3 cellular contexts compared by ENCODE assay signal in genomic region chr14:22723814-22724213, GRCh38.
TF ChIP-seq lines count a peak whose summit lies in the region.

No MANE protein-coding gene starts in this region.

TF ChIP-seq in HepG2, 621 proteins besides CTCF, POLR2A, EP300 and RAD21:
- TF ChIP-seq NR2F2 (IDR thresholded peaks at IDR 0.05; ENCODE audit: borderline replicate concordance, low read depth) (no peak), MEF2D (CRISPR knock-in tag; IDR thresholded peaks at IDR 0.05) (no peak), CCAR2 (optimal IDR thresholded peaks at IDR 0.05; ENCODE audit: low read depth, low read length) (no peak), SRSF1 (optimal IDR thresholded peaks at IDR 0.05; ENCODE audit: low read depth, low read length) (no peak), REST (IDR thresholded peaks at IDR 0.05; ENCODE audit: borderline replicate concordance in 1 of 2, low read depth in 1 of 2, low read length in 2 of 2) (peak in 1 of 2 experiments; percentile 87; a peak in 3 of 4 replicates), KAT7 (CRISPR knock-in tag; IDR thresholded peaks at IDR 0.05; ENCODE audit: borderline replicate concordance) (no peak), PLRG1 (conservative IDR thresholded peaks at IDR 0.05) (no peak), ZNF687 (CRISPR knock-in tag; IDR thresholded peaks at IDR 0.05) (no peak), JDP2 (CRISPR knock-in tag; IDR thresholded peaks at IDR 0.05; ENCODE audit: borderline replicate concordance) (no peak), MIER2 (CRISPR knock-in tag; IDR thresholded peaks at IDR 0.05) (0 out of 2 replicates have a peak, but pooled peaks have one; percentile 44)

TF ChIP-seq in HEK293, 187 proteins besides CTCF, POLR2A, EP300 and RAD21:
- TF ChIP-seq REST (tag by site-specific recombination; IDR thresholded peaks at IDR 0.05), result peak; percentile 81
- TF ChIP-seq ZNF398 (tag by site-specific recombination; IDR thresholded peaks at IDR 0.05), result no peak
- TF ChIP-seq ZNF211 (tag by site-specific recombination; IDR thresholded peaks at IDR 0.05; ENCODE audit: low read depth), result no peak
- no peak for TF ChIP-seq HOXD13 (CRISPR knock-in tag; IDR thresholded peaks at IDR 0.05; ENCODE audit: borderline replicate concordance)
- TF ChIP-seq ZNF274 (IDR thresholded peaks at IDR 0.05; ENCODE audit: low read length), result no peak
- no peak for TF ChIP-seq ZNF274 (tag by site-specific recombination; IDR thresholded peaks at IDR 0.05; ENCODE audit: borderline replicate concordance)
- no peak for TF ChIP-seq ZSCAN4 (tag by site-specific recombination; IDR thresholded peaks at IDR 0.05)
- TF ChIP-seq ZNF23 (tag by site-specific recombination; IDR thresholded peaks at IDR 0.05; ENCODE audit: borderline replicate concordance), result no peak
- TF ChIP-seq SP7 (tag by site-specific recombination; IDR thresholded peaks at IDR 0.05), result no peak

TF ChIP-seq in GM12878, 131 proteins besides CTCF, POLR2A, EP300 and RAD21:
- TF ChIP-seq REST (IDR thresholded peaks at IDR 0.05; ENCODE audit: low read depth, low read length), result peak; percentile 65; the same call in 1 of the 2 replicates
- TF ChIP-seq TARDBP (IDR thresholded peaks at IDR 0.05; ENCODE audit: borderline replicate concordance), result no peak
- TF ChIP-seq CEBPB (IDR thresholded peaks at IDR 0.05; ENCODE audit: borderline replicate concordance in 1 of 2, low read depth in 2 of 2, low read length in 2 of 2), result no peak
- TF ChIP-seq TCF7 (IDR thresholded peaks at IDR 0.05; ENCODE audit: borderline replicate concordance), result no peak
